Comparison of ENCODE assay signal across 35 cellular contexts in genomic region chrX:116881961-116882360, GRCh38.
"Had no signal": no experiment of that assay in that cellular context is flagged by ENCODE, and none has a peak within 500 bp of the region (broad histone marks: within the 10 kb centered on the region; RNA-seq: fewer than 3 reads in every experiment).

No MANE protein-coding gene starts in this region.

- H3K9me3 ChIP-seq: adrenal gland, body of pancreas had no signal

- DNase-seq: activated B cell treated with CpG ODN at 0.5 μM for 24 hours; activated CD4-positive, alpha-beta memory T cell treated with anti-CD3 and anti-CD28 coated beads for 36 hours; activated CD4-positive, alpha-beta T cell treated with anti-CD3 and anti-CD28 coated beads for 4 hours; activated CD4-positive, alpha-beta T cell treated with anti-CD3 and anti-CD28 coated beads, Interleukin-2, amount 10 ng/mL, durations not matched to agents 24 days and 14 days; activated CD4-positive, alpha-beta T cell treated with anti-CD3 and anti-CD28 coated beads, Interleukin-2, amount 50 U/mL, for 1 hour; activated CD4-positive, alpha-beta T cell treated with anti-CD3 and anti-CD28 coated beads, Interleukin-2, amount 50 U/mL, for 4 hours; activated CD4-positive, CD25-positive, alpha-beta regulatory T cell treated with anti-CD3 and anti-CD28 coated beads, Interleukin-2, amount 50 U/mL, for 72 hours; activated CD8-positive, alpha-beta memory T cell treated with anti-CD3 and anti-CD28 coated beads, Interleukin-2, amount 50 U/mL, for 4 hours; activated CD8-positive, alpha-beta T cell treated with anti-CD3 and anti-CD28 coated beads for 36 hours; activated effector memory CD4-positive, alpha-beta T cell treated with anti-CD3 and anti-CD28 coated beads, Interleukin-2, amount 50 U/mL, for 16 hours; activated gamma-delta T cell treated with Interleukin-2 at 50 U/mL for 16 hours; activated naive CD4-positive, alpha-beta T cell; activated naive CD4-positive, alpha-beta T cell treated with anti-CD3 and anti-CD28 coated beads for 36 hours; activated naive CD4-positive, alpha-beta T cell treated with anti-CD3 and anti-CD28 coated beads, Interleukin-2, amount 50 U/mL, for 16 hours; activated naive CD8-positive, alpha-beta T cell treated with anti-CD3 and anti-CD28 coated beads for 36 hours; activated T-cell treated with anti-CD3 and anti-CD28 coated beads for 4 hours; activated T-cell treated with anti-CD3 and anti-CD28 coated beads, Interleukin-2, amount 50 U/mL, for 1 hour; activated T-cell treated with anti-CD3 and anti-CD28 coated beads, Interleukin-2, amount 50 U/mL, for 4 hours; activated T-cell treated with anti-CD3 and anti-CD28 coated beads, Interleukin-2, amount 50 U/mL, for 72 hours; adrenal gland; amniotic stem cell; aorta; body of pancreas; brain microvascular endothelial cell; central memory CD4-positive, alpha-beta T cell; T-helper 1 cell; T-helper 2 cell; T-helper 9 cell had no signal

- H3K27me3 ChIP-seq: adrenal gland, body of pancreas, brain microvascular endothelial cell had no signal

- H3K27ac ChIP-seq: adrenal gland, body of pancreas, brain microvascular endothelial cell, breast epithelium, VCaP had no signal

- H3K4me1 ChIP-seq: adrenal gland, body of pancreas, breast epithelium had no signal

- H3K36me3 Mint-ChIP-seq: activated CD4-positive, alpha-beta memory T cell treated with anti-CD3 and anti-CD28 coated beads for 36 hours; activated naive CD4-positive, alpha-beta T cell treated with anti-CD3 and anti-CD28 coated beads, Interleukin-2, amount 50 U/mL, for 72 hours; activated naive CD8-positive, alpha-beta T cell treated with anti-CD3 and anti-CD28 coated beads for 36 hours had no signal

- H3K36me3 ChIP-seq: adrenal gland, brain microvascular endothelial cell, breast epithelium had no signal

- H3K4me1 Mint-ChIP-seq: activated B cell treated with CpG ODN at 0.5 μM for 24 hours; activated CD4-positive, alpha-beta T cell treated with anti-CD3 and anti-CD28 coated beads, Interleukin-2, amount 10 ng/mL, durations not matched to agents 24 days and 14 days; activated naive CD8-positive, alpha-beta T cell treated with anti-CD3 and anti-CD28 coated beads for 36 hours; activated T-helper 17 cell treated with anti-CD3 and anti-CD28 coated beads, Interleukin-2, amount 50 U/mL, for 72 hours had no signal

- H3K4me3 Mint-ChIP-seq: activated B cell treated with CpG ODN at 0.5 μM for 24 hours; activated CD4-positive, alpha-beta memory T cell treated with anti-CD3 and anti-CD28 coated beads for 36 hours; activated CD4-positive, alpha-beta T cell treated with anti-CD3 and anti-CD28 coated beads, Interleukin-2, amount 10 ng/mL, durations not matched to agents 24 days and 14 days; activated CD8-positive, alpha-beta T cell treated with anti-CD3 and anti-CD28 coated beads for 36 hours; activated naive CD4-positive, alpha-beta T cell treated with anti-CD3 and anti-CD28 coated beads for 36 hours; activated naive CD8-positive, alpha-beta T cell treated with anti-CD3 and anti-CD28 coated beads for 36 hours; activated T-cell treated with anti-CD3 and anti-CD28 coated beads, Interleukin-2, amount 50 U/mL, for 4 hours; activated T-cell treated with anti-CD3 and anti-CD28 coated beads, Interleukin-2, amount 50 U/mL, for 72 hours; activated T-helper 1 cell treated with anti-CD3 and anti-CD28 coated beads, Interleukin-12 subunit alpha, Interleukin-12 subunit beta, Interleukin-2, Interleukin-4 antibody, amounts not matched to agents 30 ng/mL and 10 ng/mL and 1 ng/mL, durations not matched to agents 14 hours and 24 hours and 36 hours; activated T-helper 17 cell treated with anti-CD3 and anti-CD28 coated beads, Interleukin-2, amount 50 U/mL, for 72 hours; T-helper 1 cell treated with Interleukin-12 subunit alpha and Interleukin-12 subunit beta and Interleukin-4 antibody, amounts not matched to agents 30 μg/mL and 1 μg/mL, for 36 hours; T-helper 2 cell treated with Interferon-gamma antibody and Interleukin-4, amounts not matched to agents 5 μg/mL and 100 μg/mL, for 36 hours had no signal

- ATAC-seq: activated CD8-positive, alpha-beta T cell treated with anti-CD3 and anti-CD28 coated beads for 36 hours; activated naive CD4-positive, alpha-beta T cell treated with anti-CD3 and anti-CD28 coated beads, Interleukin-2, amount 50 U/mL, for 72 hours; activated T-cell treated with anti-CD3 and anti-CD28 coated beads, Interleukin-2, amount 50 U/mL, for 4 hours; activated T-cell treated with anti-CD3 and anti-CD28 coated beads, Interleukin-2, amount 50 U/mL, for 72 hours; activated T-helper 17 cell treated with anti-CD3 and anti-CD28 coated beads, Interleukin-2, amount 50 U/mL, for 72 hours; body of pancreas had no signal

- H3K27ac Mint-ChIP-seq: activated B cell treated with CpG ODN at 0.5 μM for 24 hours; activated CD4-positive, alpha-beta memory T cell treated with anti-CD3 and anti-CD28 coated beads for 36 hours; activated CD4-positive, alpha-beta T cell treated with anti-CD3 and anti-CD28 coated beads, Interleukin-2, amount 10 ng/mL, durations not matched to agents 24 days and 14 days; activated CD8-positive, alpha-beta T cell treated with anti-CD3 and anti-CD28 coated beads for 36 hours; activated naive CD4-positive, alpha-beta T cell treated with anti-CD3 and anti-CD28 coated beads for 36 hours; activated naive CD4-positive, alpha-beta T cell treated with anti-CD3 and anti-CD28 coated beads, Interleukin-2, amount 50 U/mL, for 72 hours; activated naive CD8-positive, alpha-beta T cell treated with anti-CD3 and anti-CD28 coated beads for 36 hours; activated T-cell treated with anti-CD3 and anti-CD28 coated beads, Interleukin-2, amount 50 U/mL, for 72 hours; activated T-helper 1 cell treated with anti-CD3 and anti-CD28 coated beads, Interleukin-12 subunit alpha, Interleukin-12 subunit beta, Interleukin-2, Interleukin-4 antibody, amounts not matched to agents 30 ng/mL and 10 ng/mL and 1 ng/mL, durations not matched to agents 14 hours and 24 hours and 36 hours; activated T-helper 17 cell treated with anti-CD3 and anti-CD28 coated beads, Interleukin-2, amount 50 U/mL, for 72 hours; T-helper 1 cell treated with Interleukin-12 subunit alpha and Interleukin-12 subunit beta and Interleukin-4 antibody, amounts not matched to agents 30 μg/mL and 1 μg/mL, for 36 hours; T-helper 2 cell treated with Interferon-gamma antibody and Interleukin-4, amounts not matched to agents 5 μg/mL and 100 μg/mL, for 36 hours had no signal

- H3K4me3 ChIP-seq: adrenal gland, body of pancreas, breast epithelium had no signal

- H3K9me3 Mint-ChIP-seq: activated B cell treated with CpG ODN at 0.5 μM for 24 hours; activated CD4-positive, alpha-beta memory T cell treated with anti-CD3 and anti-CD28 coated beads for 36 hours; activated CD4-positive, alpha-beta T cell treated with anti-CD3 and anti-CD28 coated beads, Interleukin-2, amount 10 ng/mL, durations not matched to agents 24 days and 14 days; activated naive CD8-positive, alpha-beta T cell treated with anti-CD3 and anti-CD28 coated beads for 36 hours; activated T-helper 1 cell treated with anti-CD3 and anti-CD28 coated beads, Interleukin-12 subunit alpha, Interleukin-12 subunit beta, Interleukin-2, Interleukin-4 antibody, amounts not matched to agents 30 ng/mL and 10 ng/mL and 1 ng/mL, durations not matched to agents 14 hours and 24 hours and 36 hours had no signal
